ENCODE assay signal across 22 cellular contexts in the genomic region with DNA sequence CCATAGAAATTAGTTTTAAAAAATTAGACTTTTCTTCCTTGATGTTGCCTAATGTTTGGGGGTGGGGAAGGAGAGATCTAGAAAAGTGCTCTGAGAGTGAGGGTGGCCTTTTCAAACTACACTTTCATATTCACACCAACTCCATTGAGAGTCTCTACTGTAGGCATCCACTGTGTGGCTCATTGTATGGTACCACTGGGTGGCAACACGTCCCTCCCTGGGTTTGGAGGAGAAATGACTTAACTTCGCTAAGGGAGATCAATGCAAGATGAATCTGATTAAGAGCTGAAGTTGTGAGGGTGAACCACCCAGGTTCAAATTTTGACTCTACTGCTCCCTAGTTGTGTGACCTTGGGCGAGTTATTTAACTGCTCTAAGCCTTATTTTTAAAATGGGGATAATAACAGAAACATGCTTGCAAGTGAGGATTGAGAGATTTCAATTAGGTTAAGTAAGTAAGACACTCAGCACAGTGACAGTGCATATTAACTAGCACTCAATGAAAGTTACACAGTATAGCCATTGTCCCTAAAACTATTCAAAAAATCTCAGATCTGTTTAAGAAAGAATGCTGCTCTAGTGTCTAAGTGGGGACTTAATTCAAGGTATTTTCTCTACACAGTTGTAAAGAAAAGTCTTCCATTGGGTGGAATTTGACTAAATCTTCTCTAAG.
DNase-seq lines count a peak whose midpoint lies in the region; ATAC-seq and TF ChIP-seq lines count a peak whose summit lies in the region.
"Had no signal": no experiment of that assay in that cellular context is flagged by ENCODE, and none has a peak within 500 bp of the region (broad histone marks: within the 10 kb centered on the region; RNA-seq: fewer than 3 reads in every experiment).

No MANE protein-coding gene starts in this region.

- ATAC-seq in WTC11, result peak; percentile 62; the same call in 1 of the 2 replicates
- ATAC-seq in CD4-positive, alpha-beta T cell (ENCODE audit: poor library complexity), result no peak
- ATAC-seq: left colon had no signal

- H3K4me3 Mint-ChIP-seq in WTC11, result no peak overlapping the region
- H3K4me3 Mint-ChIP-seq in CD4-positive, alpha-beta T cell, result no peak overlapping the region
- H3K4me3 Mint-ChIP-seq: activated CD4-positive, alpha-beta T cell treated with anti-CD3 and anti-CD28 coated beads, Interleukin-2, amount 10 ng/mL, durations not matched to agents 24 days and 14 days; CD4-positive, alpha-beta memory T cell; stimulated activated memory B cell treated with anti-CD40 and anti-IgM and Interleukin-4, amounts not matched to agents 10 μg/mL and 1 μg/mL and 100 μg/mL, for 72 hours had no signal

- H3K9me3 ChIP-seq in CD4-positive, alpha-beta T cell (ENCODE audit: control insufficient read depth, low read length), result no peaks in the 10 kb centered on the region
- H3K9me3 ChIP-seq: gastrocnemius medialis, transverse colon had no signal

- POLR2A ChIA-PET in WTC11 (lab: Charles Lee), result no interaction called here
- POLR2A ChIA-PET in CD4-positive, alpha-beta T cell (lab: Charles Lee), result no interaction called here

- H3K27ac ChIP-seq in CD4-positive, alpha-beta T cell (ENCODE audit: low read depth, low read length), result no peak overlapping the region
- H3K27ac ChIP-seq: transverse colon had no signal

- DNase-seq in AG10803 (ENCODE audit: low read depth) (no peak), NB4 (ENCODE audit: low read depth) (peak; percentile 5), WTC11 (ENCODE audit: low spot score) (no peak), fibroblast of the aortic adventitia (ENCODE audit: low read depth) (no peak), NCI-H1048 (lab: John Stamatoyannopoulos, UW) (no peak), T-helper 9 cell (no peak)
- no peak for DNase-seq in CD4-positive, alpha-beta T cell
- no peak for DNase-seq in activated CD4-positive, alpha-beta T cell treated with anti-CD3 and anti-CD28 coated beads, Interleukin-2, amount 50 U/mL, for 1 hour
- DNase-seq: activated CD4-positive, alpha-beta T cell treated with anti-CD3 and anti-CD28 coated beads, Interleukin-2, amount 10 ng/mL, durations not matched to agents 24 days and 14 days; activated CD8-positive, alpha-beta memory T cell treated with anti-CD3 and anti-CD28 coated beads, Interleukin-2, amount 50 U/mL, for 48 hours; activated gamma-delta T cell; CD4-positive, alpha-beta memory T cell; DND-41; gastrocnemius medialis; left colon; midbrain; NCI-H187; NCI-H446 treated with DMSO at 0.1 percent for 48 hours; SIG-M5; stimulated activated CD4-positive, alpha-beta T cell treated with anti-CD3 and anti-CD28 coated beads, Interleukin-15, amount 100 ng/mL, for 24 hours; transverse colon had no signal

- H3K4me1 Mint-ChIP-seq in WTC11, result peaks cover 20% of the 10 kb centered on the region
- no peaks in the 10 kb centered on the region for H3K4me1 Mint-ChIP-seq in CD4-positive, alpha-beta T cell (ENCODE audit: low read depth)
- H3K4me1 Mint-ChIP-seq: activated CD4-positive, alpha-beta T cell treated with anti-CD3 and anti-CD28 coated beads, Interleukin-2, amount 10 ng/mL, durations not matched to agents 24 days and 14 days; CD4-positive, alpha-beta memory T cell; stimulated activated memory B cell treated with anti-CD40 and anti-IgM and Interleukin-4, amounts not matched to agents 10 μg/mL and 1 μg/mL and 100 μg/mL, for 72 hours had no signal

- H3K4me3 ChIP-seq in AG10803 (ENCODE audit: low read length) (no peak overlapping the region), NB4 (ENCODE audit: low read depth, low read length) (no peak overlapping the region), fibroblast of the aortic adventitia (ENCODE audit: low read depth, low read length) (no peak overlapping the region)
- H3K4me3 ChIP-seq: gastrocnemius medialis, transverse colon had no signal

- CTCF ChIA-PET in WTC11 (lab: Charles Lee), result no interaction called here
- CTCF ChIA-PET in CD4-positive, alpha-beta T cell (lab: Charles Lee), result no interaction called here

- intact Hi-C loops in CD4-positive, alpha-beta T cell (cut with DNase I, micrococcal nuclease), result no loop called here

- TF ChIP-seq CTCF in AG10803 (conservative IDR thresholded peaks at IDR 0.05; ENCODE audit: low read length), result peak; percentile 13; the same call in 1 of the 2 replicates
- TF ChIP-seq CTCF in NB4 (IDR thresholded peaks at IDR 0.05; ENCODE audit: low read depth, low read length), result no peak
- no peak for TF ChIP-seq CTCF in WTC11 (IDR thresholded peaks at IDR 0.05)
- peak; percentile 9 for TF ChIP-seq CTCF in fibroblast of the aortic adventitia (IDR thresholded peaks at IDR 0.05; ENCODE audit: insufficient read depth, low read length)
- TF ChIP-seq CTCF in CD4-positive, alpha-beta T cell (IDR thresholded peaks at IDR 0.05), result no peak

- peaks cover 5% of the 10 kb centered on the region for H3K27me3 Mint-ChIP-seq in WTC11 (ENCODE audit: low read depth)
- no peaks in the 10 kb centered on the region for H3K27me3 Mint-ChIP-seq in CD4-positive, alpha-beta T cell
- H3K27me3 Mint-ChIP-seq: activated CD4-positive, alpha-beta T cell treated with anti-CD3 and anti-CD28 coated beads, Interleukin-2, amount 10 ng/mL, durations not matched to agents 24 days and 14 days; stimulated activated memory B cell treated with anti-CD40 and anti-IgM and Interleukin-4, amounts not matched to agents 10 μg/mL and 1 μg/mL and 100 μg/mL, for 72 hours had no signal

- H3K36me3 Mint-ChIP-seq in WTC11, result no peaks in the 10 kb centered on the region
- H3K36me3 Mint-ChIP-seq in CD4-positive, alpha-beta T cell (ENCODE audit: low read depth), result no peaks in the 10 kb centered on the region
- H3K36me3 Mint-ChIP-seq: stimulated activated memory B cell treated with anti-CD40 and anti-IgM and Interleukin-4, amounts not matched to agents 10 μg/mL and 1 μg/mL and 100 μg/mL, for 72 hours had no signal

- H3K9me3 Mint-ChIP-seq in WTC11, result peaks cover 6% of the 10 kb centered on the region; the same call in 1 of the 2 replicates
- peaks cover 2% of the 10 kb centered on the region for H3K9me3 Mint-ChIP-seq in CD4-positive, alpha-beta T cell
- H3K9me3 Mint-ChIP-seq: activated CD4-positive, alpha-beta T cell treated with anti-CD3 and anti-CD28 coated beads, Interleukin-2, amount 10 ng/mL, durations not matched to agents 24 days and 14 days; stimulated activated memory B cell treated with anti-CD40 and anti-IgM and Interleukin-4, amounts not matched to agents 10 μg/mL and 1 μg/mL and 100 μg/mL, for 72 hours had no signal

- no peaks in the 10 kb centered on the region for H3K27me3 ChIP-seq in CD4-positive, alpha-beta T cell (ENCODE audit: control insufficient read depth, insufficient read depth, low read length)
- H3K27me3 ChIP-seq: gastrocnemius medialis, transverse colon had no signal

- no peak for TF ChIP-seq POLR2A in NB4 (IDR thresholded peaks at IDR 0.05; ENCODE audit: extremely low read depth, insufficient read length)

- no peak overlapping the region for H3K27ac Mint-ChIP-seq in WTC11
- H3K27ac Mint-ChIP-seq in CD4-positive, alpha-beta T cell, result no peak overlapping the region
- H3K27ac Mint-ChIP-seq: activated CD4-positive, alpha-beta T cell treated with anti-CD3 and anti-CD28 coated beads, Interleukin-2, amount 10 ng/mL, durations not matched to agents 24 days and 14 days; CD4-positive, alpha-beta memory T cell; stimulated activated memory B cell treated with anti-CD40 and anti-IgM and Interleukin-4, amounts not matched to agents 10 μg/mL and 1 μg/mL and 100 μg/mL, for 72 hours had no signal

TF ChIP-seq in WTC11, 78 proteins besides CTCF, POLR2A, EP300 and RAD21 (continues in another document):
- TF ChIP-seq JUN (CRISPR knock-in tag; IDR thresholded peaks at IDR 0.05), result no peak
- no peak for TF ChIP-seq ZNF671 (CRISPR knock-in tag; IDR thresholded peaks at IDR 0.05)
- TF ChIP-seq, protein P1, sequence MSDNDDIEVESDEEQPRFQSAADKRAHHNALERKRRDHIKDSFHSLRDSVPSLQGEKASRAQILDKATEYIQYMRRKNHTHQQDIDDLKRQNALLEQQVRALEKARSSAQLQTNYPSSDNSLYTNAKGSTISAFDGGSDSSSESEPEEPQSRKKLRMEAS (CRISPR knock-in tag; IDR thresholded peaks at IDR 0.05), result no peak
- no peak for TF ChIP-seq IRF2 (CRISPR knock-in tag; IDR thresholded peaks at IDR 0.05; ENCODE audit: borderline replicate concordance, low read depth)
- no peak for TF ChIP-seq MXD4 (CRISPR knock-in tag; IDR thresholded peaks at IDR 0.05; ENCODE audit: borderline replicate concordance)
- TF ChIP-seq HMGA2 (CRISPR knock-in tag; IDR thresholded peaks at IDR 0.05), result no peak
- TF ChIP-seq TCF7 (CRISPR knock-in tag; IDR thresholded peaks at IDR 0.05; ENCODE audit: low read depth), result no peak
- TF ChIP-seq SMAD4 (CRISPR knock-in tag; IDR thresholded peaks at IDR 0.05), result no peak
- TF ChIP-seq, protein P2, sequence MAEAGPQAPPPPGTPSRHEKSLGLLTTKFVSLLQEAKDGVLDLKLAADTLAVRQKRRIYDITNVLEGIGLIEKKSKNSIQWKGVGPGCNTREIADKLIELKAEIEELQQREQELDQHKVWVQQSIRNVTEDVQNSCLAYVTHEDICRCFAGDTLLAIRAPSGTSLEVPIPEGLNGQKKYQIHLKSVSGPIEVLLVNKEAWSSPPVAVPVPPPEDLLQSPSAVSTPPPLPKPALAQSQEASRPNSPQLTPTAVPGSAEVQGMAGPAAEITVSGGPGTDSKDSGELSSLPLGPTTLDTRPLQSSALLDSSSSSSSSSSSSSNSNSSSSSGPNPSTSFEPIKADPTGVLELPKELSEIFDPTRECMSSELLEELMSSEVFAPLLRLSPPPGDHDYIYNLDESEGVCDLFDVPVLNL (CRISPR knock-in tag; IDR thresholded peaks at IDR 0.05; ENCODE audit: borderline replicate concordance, low read depth), result no peak
- TF ChIP-seq, protein P3, sequence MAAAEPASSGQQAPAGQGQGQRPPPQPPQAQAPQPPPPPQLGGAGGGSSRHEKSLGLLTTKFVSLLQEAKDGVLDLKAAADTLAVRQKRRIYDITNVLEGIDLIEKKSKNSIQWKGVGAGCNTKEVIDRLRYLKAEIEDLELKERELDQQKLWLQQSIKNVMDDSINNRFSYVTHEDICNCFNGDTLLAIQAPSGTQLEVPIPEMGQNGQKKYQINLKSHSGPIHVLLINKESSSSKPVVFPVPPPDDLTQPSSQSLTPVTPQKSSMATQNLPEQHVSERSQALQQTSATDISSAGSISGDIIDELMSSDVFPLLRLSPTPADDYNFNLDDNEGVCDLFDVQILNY (CRISPR knock-in tag; IDR thresholded peaks at IDR 0.05), result no peak
- TF ChIP-seq NR2C2 (CRISPR knock-in tag; IDR thresholded peaks at IDR 0.05), result no peak
- TF ChIP-seq ZMAT4 (CRISPR knock-in tag; IDR thresholded peaks at IDR 0.05), result no peak

Comparison
In these comparisons a context has a peak if more than half of its experiments do, and no peak if none do; other contexts are left out.
1. CTCF ChIP-seq: peak in AG10803 (single experiment) and fibroblast of the aortic adventitia (single experiment); none in NB4 (single experiment), WTC11 (single experiment) and CD4-positive, alpha-beta T cell (single experiment).